8 cellular contexts compared by ENCODE assay signal in genomic region chr16:12804395-12804794, GRCh38. TPM values are rescaled to one million over a fixed set of nuclear protein-coding genes. Genes with fewer than 3 reads are reported as not detected.
DNase-seq lines count a peak whose midpoint lies in the region; ATAC-seq, FAIRE-seq and TF ChIP-seq lines count a peak whose summit lies in the region.

No MANE protein-coding gene starts in this region.

- no peaks in the 10 kb centered on the region for H3K27me3 ChIP-seq in K562 (ENCODE audit: control insufficient read depth in 2 of 2, insufficient read depth in 2 of 2, low read length in 2 of 2)

- peak overlapping the region; percentile 96 for H3K4me3 Mint-ChIP-seq in HFFc6
- peak overlapping the region; percentile 15 to 93 (median 76) for H3K4me3 Mint-ChIP-seq in naive thymus-derived CD8-positive, alpha-beta T cell

- WGBS in K562 (ENCODE audit: insufficient coverage, low coverage, missing lambda C conversion rate): 64% methylated on average over 9 of the region's 9 CpGs

- in situ Hi-C loops in K562 (cut with MboI): no loop called here

- H3K9me3 Mint-ChIP-seq in HFFc6: peaks cover 5% of the 10 kb centered on the region; the same call in 1 of the 2 replicates
- peaks cover 0 to 2% (median 0%) of the 10 kb centered on the region in 9 donors for H3K9me3 Mint-ChIP-seq in naive thymus-derived CD8-positive, alpha-beta T cell

- no peak for DNase-seq in HFFc6
- DNase-seq in K562 (ENCODE audit: extremely low read depth in 1 of 4, low spot score in 3 of 4): no peak
- no peak for DNase-seq in naive thymus-derived CD8-positive, alpha-beta T cell
- no peak for DNase-seq in NCI-H226
- no peak for DNase-seq in HK-2 (ENCODE audit: unreplicated experiment)
- no peak for DNase-seq in NCI-H526 (lab: John Stamatoyannopoulos, UW)

- peaks cover 55% of the 10 kb centered on the region for H3K4me1 Mint-ChIP-seq in HFFc6 (ENCODE audit: low read depth)
- peaks cover 14 to 38% (median 19%) of the 10 kb centered on the region in 4 donors for H3K4me1 Mint-ChIP-seq in naive thymus-derived CD8-positive, alpha-beta T cell

- peak; percentile 56 for FAIRE-seq in K562 (lab: Jason Lieb, UNC)

- H3K27me3 Mint-ChIP-seq in HFFc6 (ENCODE audit: insufficient read depth): peaks cover 5% of the 10 kb centered on the region
- peaks cover 0 to 9% (median 1%) of the 10 kb centered on the region in 5 donors for H3K27me3 Mint-ChIP-seq in naive thymus-derived CD8-positive, alpha-beta T cell

- no peak for TF ChIP-seq RAD21 in K562 (CRISPR knock-in tag; conservative IDR thresholded peaks at IDR 0.05 in 1 of 2, IDR thresholded peaks at IDR 0.05 in 1 of 2)

- ATAC-seq in K562: no peak
- no peak for ATAC-seq in naive thymus-derived CD8-positive, alpha-beta T cell
- ATAC-seq in GM18519 (IDR thresholded peaks at IDR 0.05; ENCODE audit: low FRiP score, unreplicated experiment): no peak

- H3K36me3 ChIP-seq in K562 (ENCODE audit: control insufficient read depth, insufficient read depth, low read length): no peaks in the 10 kb centered on the region

- H3K4me2 ChIP-seq in K562 (ENCODE audit: insufficient read depth, low read length): peak overlapping the region; percentile 28; the same call in 1 of the 2 replicates

- no peak for TF ChIP-seq CTCF in 22Rv1 (IDR thresholded peaks at IDR 0.05)
- TF ChIP-seq CTCF in HFFc6 (IDR thresholded peaks at IDR 0.05): no peak
- no peak for TF ChIP-seq CTCF in K562 (IDR thresholded peaks at IDR 0.05 in 2 of 3, conservative IDR thresholded peaks at IDR 0.05 in 1 of 3; ENCODE audit: insufficient read depth in 2 of 3, low read depth in 1 of 3, low read length in 3 of 3)

- no peaks in the 10 kb centered on the region for H3K9me1 ChIP-seq in K562 (ENCODE audit: control insufficient read depth, insufficient read depth, low read length)

- BruUV-seq in K562 (replicated peaks; lab: Mats Ljungman, UMichigan): no TSS peak

- POLR2A ChIA-PET in K562 (lab: Yijun Ruan, JAX): no interaction called here
- POLR2A ChIA-PET in naive thymus-derived CD8-positive, alpha-beta T cell (lab: Charles Lee): interaction anchor here (0.9 kb wide), 1 partner anchor 13 kb away, joined by 3 read pairs; no protein-coding TSS in a partner anchor

- TF ChIP-seq EP300 in K562 (IDR thresholded peaks at IDR 0.05; ENCODE audit: low read length): no peak

- peaks cover 35% of the 10 kb centered on the region for H3K79me2 ChIP-seq in K562 (ENCODE audit: control insufficient read depth, insufficient read depth, low read length)

- intact Hi-C loops in K562 (cut with micrococcal nuclease): loop anchor here (5.0 kb wide), 1 partner anchor 37 kb away; no protein-coding TSS in a partner anchor

- H3K4me3 ChIP-seq in K562: no peak overlapping the region

- peak overlapping the region; percentile 33; the same call in 1 of the 2 replicates for H3K27ac Mint-ChIP-seq in HFFc6
- peak overlapping the region in 7 of 10 donors; percentile 5 to 96 (median 65) for H3K27ac Mint-ChIP-seq in naive thymus-derived CD8-positive, alpha-beta T cell

- TF ChIP-seq POLR2A in K562 (conservative IDR thresholded peaks at IDR 0.05): no peak

- H3K9ac ChIP-seq in K562 (ENCODE audit: insufficient read depth in 1 of 2, low read depth in 2 of 2, low read length in 2 of 2): 0 out of 4 replicates have a peak overlapping the region, but pooled peaks of 1 of the 2 experiments have one; percentile 80

- CTCF ChIA-PET in K562 (lab: Yijun Ruan, JAX; ENCODE audit: low intra/inter-chr PET ratio): no interaction called here

- 0 out of 2 replicates have a peak, but pooled peaks cover 2% of the 10 kb centered on the region for H4K20me1 ChIP-seq in K562 (replicated peaks; ENCODE audit: control insufficient read depth, insufficient read depth, low read length)

- no peaks in the 10 kb centered on the region for H3K9me3 ChIP-seq in K562 (replicated peaks; ENCODE audit: control insufficient read depth, insufficient read depth, low read depth, low read length)

- peaks cover 14 to 26% of the 10 kb centered on the region in 2 experiments; a peak in 3 of 5 replicates for H3K4me1 ChIP-seq in K562 (replicated peaks in 1 of 2; ENCODE audit: control insufficient read depth in 2 of 2, insufficient read depth in 2 of 2, low read length in 2 of 2)

- H2AFZ ChIP-seq in K562 (ENCODE audit: low read depth, low read length): peak overlapping the region; percentile 94

- H3K36me3 Mint-ChIP-seq in HFFc6 (ENCODE audit: low read depth): peaks cover 22% of the 10 kb centered on the region
- H3K36me3 Mint-ChIP-seq in naive thymus-derived CD8-positive, alpha-beta T cell: peaks cover 0 to 4% (median 3%) of the 10 kb centered on the region in 3 donors

- H3K27ac ChIP-seq in 22Rv1 (peak overlapping the region; percentile 84), K562 (ENCODE audit: extremely low read depth, low read depth, low read length) (peak overlapping the region; percentile 89; the same call in 2 of the 3 replicates)

TF ChIP-seq in K562, 482 proteins besides CTCF, POLR2A, EP300 and RAD21:
- no peak for TF ChIP-seq E2F3 (CRISPR knock-in tag; IDR thresholded peaks at IDR 0.05)
- TF ChIP-seq YY1 (IDR thresholded peaks at IDR 0.05; ENCODE audit: borderline replicate concordance in 1 of 3, control insufficient read depth in 1 of 3, extremely low read depth in 1 of 3, insufficient read depth in 3 of 3, insufficient read length in 1 of 3, insufficient replicate concordance in 2 of 3, low read depth in 1 of 3, low read length in 2 of 3): peak in 1 of 3 experiments; percentile 19
- peak; percentile 79 for TF ChIP-seq ZBTB33 (CRISPR knock-in tag; IDR thresholded peaks at IDR 0.05)

RNA-seq across cellular contexts. Expression of gene CPPED1, which starts 0.7 kb away (rescaled TPM):
- 10 to 100 TPM; 54.6 to 66.7 (median 63.1) TPM for total RNA-seq in HFFc6 (2021; fragmentation: NEBNext Ultra II Directional; extraction: Animal tissue kit (Norgen Biotek cat#: 25700))
- total RNA-seq in K562 (2011; cell fraction: chromatin; rRNA removed; ENCODE audit: low replicate concordance): 30.3 and 41.3 TPM in 2 replicates
- 26.2 and 31.9 TPM in 2 replicates for total RNA-seq in K562 (2011; cell fraction: nucleolus; rRNA removed)
- 25.7 and 32.7 TPM in 2 replicates for total RNA-seq in K562 (2011; cell fraction: nucleoplasm; rRNA removed)
- total RNA-seq in K562 (2014; rRNA removed) (7.5 and 7.6 TPM in 2 replicates), K562 (2014; rRNA removed; fragmentation: Illumina TruSeq; extraction: Trizol) (16.9 and 20.2 TPM in 2 replicates), K562 (2015; rRNA removed; fragmentation: Illumina TruSeq; extraction: Trizol) (21.3 and 22.2 TPM in 2 replicates), K562 (2021) (21.3 and 22.2 TPM in 2 replicates)
- polyA plus RNA-seq in K562 (2011; rRNA removed) (25.7 TPM in 2 replicates), K562 (2014; fragmentation: Illumina TruSeq; extraction: Trizol) (19.0 and 22.5 TPM in 2 replicates), K562 (2014; fragmentation: Nextera tagmentation; extraction: Ambion mirVana) (10 to 100 TPM; 11.4 to 13.6 TPM), K562 (2014; rRNA removed) (14.4 and 15.3 TPM in 2 replicates)
- polyA plus RNA-seq in K562 (2011; cell fraction: cytosol; rRNA removed): 13.6 and 16.0 TPM in 2 replicates
- 8.9 and 12.8 TPM in 2 replicates for polyA plus RNA-seq in K562 (2011; cell fraction: nucleus; rRNA removed)
- 15.6 and 22.8 TPM in 2 replicates for polyA plus RNA-seq in K562 (2012)
- polyA minus RNA-seq in K562 (2011; rRNA and poly(A)+ RNA removed): 21.1 and 24.1 TPM in 2 replicates
- 10.1 and 10.3 TPM in 2 replicates for polyA minus RNA-seq in K562 (2011; cell fraction: cytosol; rRNA and poly(A)+ RNA removed)
- 8.9 and 21.4 TPM in 2 replicates for polyA minus RNA-seq in K562 (2011; cell fraction: nucleus; rRNA and poly(A)+ RNA removed)
- 1 to 10 TPM; 1.8 to 3.3 TPM for total RNA-seq in naive thymus-derived CD8-positive, alpha-beta T cell
- polyA plus RNA-seq in naive thymus-derived CD8-positive, alpha-beta T cell: 1 to 10 TPM; 3.2 to 6.4 (median 5.0) TPM
